Comparison of ENCODE assay signal across 8 cellular contexts in genomic region chr1:40849801-40850592, GRCh38. TPM values are rescaled to one million over a fixed set of nuclear protein-coding genes. Genes with fewer than 3 reads are reported as not detected.
A peak's percentile ranks its signal among the peaks of the same experiment; 100 is the strongest.
DNase-seq lines count a peak whose midpoint lies in the region; TF ChIP-seq lines count a peak whose summit lies in the region.

No MANE protein-coding gene starts in this region.

- no peaks in the 10 kb centered on the region for H3K9me3 ChIP-seq in HEK293 (ENCODE audit: control insufficient read depth, insufficient read depth, low read depth, low read length)

- H3K4me1 ChIP-seq in HEK293 (ENCODE audit: control insufficient read depth, insufficient read depth, low read length): no peaks in the 10 kb centered on the region

- DNase-seq in DMS 273 (lab: John Stamatoyannopoulos, UW; ENCODE audit: unreplicated experiment) (peak; percentile 100), NCI-H226 (peak; percentile 32), choroid plexus epithelial cell (ENCODE audit: low read depth) (peak; percentile 76), lower leg skin (ENCODE audit: low spot score in 2 of 2) (peak; percentile 44 to 93), NCI-H1048 (lab: John Stamatoyannopoulos, UW) (no peak)
- DNase-seq in activated CD4-positive, alpha-beta T cell treated with anti-CD3 and anti-CD28 coated beads for 48 hours: peak; percentile 84
- peak; percentile 46 for DNase-seq in stimulated activated CD8-positive, alpha-beta memory T cell treated with anti-CD3 and anti-CD28 coated beads, Interleukin-12 subunit alpha, Interleukin-12 subunit beta, amount 100 ng/mL, for 24 hours (ENCODE audit: extremely low read depth)

- TF ChIP-seq CTCF in HEK293 (tag by site-specific recombination; IDR thresholded peaks at IDR 0.05): peak; percentile 89
- peak; percentile 90 for TF ChIP-seq CTCF in choroid plexus epithelial cell (conservative IDR thresholded peaks at IDR 0.05; ENCODE audit: low read depth, low read length)
- TF ChIP-seq CTCF in lower leg skin (IDR thresholded peaks at IDR 0.05): no peak

- no peak overlapping the region for H3K4me3 ChIP-seq in HEK293 (ENCODE audit: low read depth, low read length)
- H3K4me3 ChIP-seq in choroid plexus epithelial cell (ENCODE audit: low read depth, low read length): no peak overlapping the region
- no peak overlapping the region for H3K4me3 ChIP-seq in lower leg skin (ENCODE audit: low read depth, poor library complexity, severe bottlenecking)

- H3K27ac ChIP-seq in HEK293 (ENCODE audit: extremely low read depth, low read depth, low read length): no peak overlapping the region

- POLR2A ChIA-PET in HEK293 (lab: Yijun Ruan, JAX): no interaction called here

- no peak for TF ChIP-seq POLR2A in lower leg skin (IDR thresholded peaks at IDR 0.05)

- 17 to 18% methylated on average over 12 of the region's 12 CpGs for WGBS in lower leg skin, 2 donors

- CTCF ChIA-PET in HEK293 (lab: Yijun Ruan, JAX): interaction anchor here (0.5 to 17.3 kb wide), 36 partner anchors 9 to 1504 kb away, joined by 3 to 415 read pairs (median 4); partner anchors contain the start of genes CITED4 and NFYC

- H3K36me3 ChIP-seq in HEK293 (ENCODE audit: control insufficient read depth in 2 of 2, insufficient read depth in 1 of 2, low read length in 2 of 2): no peaks in the 10 kb centered on the region

- intact Hi-C loops in lower leg skin (cut with DNase I; ENCODE audit: low total_unique reads): loop anchor here (2.0 kb wide), 1 partner anchor 103 kb away; no protein-coding TSS in a partner anchor

TF ChIP-seq in HEK293, 187 proteins besides CTCF, POLR2A, EP300 and RAD21:
- TF ChIP-seq ZNF660 (tag by site-specific recombination; IDR thresholded peaks at IDR 0.05): 0 out of 2 replicates have a peak, but pooled peaks have one; percentile 48
- no peak for TF ChIP-seq ZNF530 (tag by site-specific recombination; IDR thresholded peaks at IDR 0.05; ENCODE audit: low read depth)
- TF ChIP-seq ZBTB17 (tag by site-specific recombination; IDR thresholded peaks at IDR 0.05): no peak
- TF ChIP-seq ZNF701 (tag by site-specific recombination; IDR thresholded peaks at IDR 0.05): no peak
- TF ChIP-seq, protein P1, sequence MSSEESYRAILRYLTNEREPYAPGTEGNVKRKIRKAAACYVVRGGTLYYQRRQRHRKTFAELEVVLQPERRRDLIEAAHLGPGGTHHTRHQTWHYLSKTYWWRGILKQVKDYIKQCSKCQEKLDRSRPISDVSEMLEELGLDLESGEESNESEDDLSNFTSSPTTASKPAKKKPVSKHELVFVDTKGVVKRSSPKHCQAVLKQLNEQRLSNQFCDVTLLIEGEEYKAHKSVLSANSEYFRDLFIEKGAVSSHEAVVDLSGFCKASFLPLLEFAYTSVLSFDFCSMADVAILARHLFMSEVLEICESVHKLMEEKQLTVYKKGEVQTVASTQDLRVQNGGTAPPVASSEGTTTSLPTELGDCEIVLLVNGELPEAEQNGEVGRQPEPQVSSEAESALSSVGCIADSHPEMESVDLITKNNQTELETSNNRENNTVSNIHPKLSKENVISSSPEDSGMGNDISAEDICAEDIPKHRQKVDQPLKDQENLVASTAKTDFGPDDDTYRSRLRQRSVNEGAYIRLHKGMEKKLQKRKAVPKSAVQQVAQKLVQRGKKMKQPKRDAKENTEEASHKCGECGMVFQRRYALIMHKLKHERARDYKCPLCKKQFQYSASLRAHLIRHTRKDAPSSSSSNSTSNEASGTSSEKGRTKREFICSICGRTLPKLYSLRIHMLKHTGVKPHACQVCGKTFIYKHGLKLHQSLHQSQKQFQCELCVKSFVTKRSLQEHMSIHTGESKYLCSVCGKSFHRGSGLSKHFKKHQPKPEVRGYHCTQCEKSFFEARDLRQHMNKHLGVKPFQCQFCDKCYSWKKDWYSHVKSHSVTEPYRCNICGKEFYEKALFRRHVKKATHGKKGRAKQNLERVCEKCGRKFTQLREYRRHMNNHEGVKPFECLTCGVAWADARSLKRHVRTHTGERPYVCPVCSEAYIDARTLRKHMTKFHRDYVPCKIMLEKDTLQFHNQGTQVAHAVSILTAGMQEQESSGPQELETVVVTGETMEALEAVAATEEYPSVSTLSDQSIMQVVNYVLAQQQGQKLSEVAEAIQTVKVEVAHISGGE (tag by site-specific recombination; conservative IDR thresholded peaks at IDR 0.05; ENCODE audit: low read depth): no peak
- no peak for TF ChIP-seq PRDM10 (tag by site-specific recombination; IDR thresholded peaks at IDR 0.05)
- TF ChIP-seq ZBTB1 (tag by site-specific recombination; IDR thresholded peaks at IDR 0.05): no peak
- no peak for TF ChIP-seq EGR2 (tag by site-specific recombination; IDR thresholded peaks at IDR 0.05; ENCODE audit: low read depth)
- no peak for TF ChIP-seq ZNF501 (tag by site-specific recombination; IDR thresholded peaks at IDR 0.05)
- no peak for TF ChIP-seq WT1 (tag by site-specific recombination; IDR thresholded peaks at IDR 0.05)
- no peak for TF ChIP-seq GLI2 (tag by site-specific recombination; IDR thresholded peaks at IDR 0.05; ENCODE audit: borderline replicate concordance, low read depth)
- TF ChIP-seq SCRT1 (tag by site-specific recombination; IDR thresholded peaks at IDR 0.05; ENCODE audit: borderline replicate concordance): no peak
- TF ChIP-seq GFI1B (tag by site-specific recombination; IDR thresholded peaks at IDR 0.05): no peak
- no peak for TF ChIP-seq REPIN1 (tag by site-specific recombination; IDR thresholded peaks at IDR 0.05; ENCODE audit: low read depth)
- TF ChIP-seq ZNF335 (tag by site-specific recombination; conservative IDR thresholded peaks at IDR 0.05): peak; percentile 41
- peak; percentile 91 for TF ChIP-seq ZNF654 (tag by site-specific recombination; IDR thresholded peaks at IDR 0.05; ENCODE audit: low read depth)
- TF ChIP-seq ZNF157 (tag by site-specific recombination; IDR thresholded peaks at IDR 0.05): no peak
- peak; percentile 61; the same call in 1 of the 2 replicates for TF ChIP-seq ZNF600 (tag by site-specific recombination; IDR thresholded peaks at IDR 0.05)
- TF ChIP-seq HOXD13 (CRISPR knock-in tag; IDR thresholded peaks at IDR 0.05; ENCODE audit: borderline replicate concordance): no peak
TF ChIP-seq in HEK293: peak in this region for 4.

RNA-seq across cellular contexts. Expression of gene CITED4, which starts 12.2 kb away (rescaled TPM):
- total RNA-seq in lower leg skin: 100 to 1,000 TPM; 135 to 172 (median 150) TPM

Comparison
In these comparisons a context has a peak if more than half of its experiments do, and no peak if none do; other contexts are left out.
1. CTCF ChIP-seq: peak in HEK293 (single experiment) and choroid plexus epithelial cell (single experiment); none in lower leg skin (0 of 3).